In the genomic region with DNA sequence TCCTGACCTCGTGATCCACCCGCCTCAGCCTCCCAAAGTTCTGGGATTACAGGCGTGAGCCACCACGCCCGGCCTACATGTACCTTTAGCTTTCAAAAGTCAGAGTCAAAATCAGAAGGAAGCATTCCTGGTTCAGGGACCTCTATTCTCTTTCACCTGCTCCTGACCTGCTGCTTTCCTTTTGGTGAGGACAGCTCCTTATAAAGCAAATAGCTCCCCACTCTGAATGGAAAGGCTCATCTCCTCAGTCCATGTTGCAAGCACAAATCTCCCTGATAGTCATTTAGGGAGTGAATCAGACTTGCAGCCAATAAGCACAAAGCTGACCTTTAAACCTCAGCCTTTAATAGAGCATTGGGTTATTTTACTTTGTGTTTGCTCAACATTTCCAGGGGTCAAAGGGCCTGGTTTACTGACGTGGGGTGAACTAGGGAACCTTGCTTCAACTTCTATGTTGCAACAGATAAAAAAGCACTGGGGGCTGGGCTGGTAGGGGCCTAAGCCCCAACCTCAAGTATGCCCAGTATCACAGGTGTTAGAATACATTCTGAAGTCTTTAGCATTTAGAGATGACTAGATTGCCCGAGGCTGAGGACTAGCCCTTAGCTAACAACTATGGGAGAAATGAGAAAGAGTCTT, we compare ENCODE assay signal across 1 cellular context.
A peak's percentile ranks its signal among the peaks of the same experiment; 100 is the strongest.
TF ChIP-seq lines count a peak whose summit lies in the region.

No MANE protein-coding gene starts in this region.

TF ChIP-seq in HepG2, 621 proteins besides CTCF, POLR2A, EP300 and RAD21 (continued from another document and continues in another):
- TF ChIP-seq, protein P1, sequence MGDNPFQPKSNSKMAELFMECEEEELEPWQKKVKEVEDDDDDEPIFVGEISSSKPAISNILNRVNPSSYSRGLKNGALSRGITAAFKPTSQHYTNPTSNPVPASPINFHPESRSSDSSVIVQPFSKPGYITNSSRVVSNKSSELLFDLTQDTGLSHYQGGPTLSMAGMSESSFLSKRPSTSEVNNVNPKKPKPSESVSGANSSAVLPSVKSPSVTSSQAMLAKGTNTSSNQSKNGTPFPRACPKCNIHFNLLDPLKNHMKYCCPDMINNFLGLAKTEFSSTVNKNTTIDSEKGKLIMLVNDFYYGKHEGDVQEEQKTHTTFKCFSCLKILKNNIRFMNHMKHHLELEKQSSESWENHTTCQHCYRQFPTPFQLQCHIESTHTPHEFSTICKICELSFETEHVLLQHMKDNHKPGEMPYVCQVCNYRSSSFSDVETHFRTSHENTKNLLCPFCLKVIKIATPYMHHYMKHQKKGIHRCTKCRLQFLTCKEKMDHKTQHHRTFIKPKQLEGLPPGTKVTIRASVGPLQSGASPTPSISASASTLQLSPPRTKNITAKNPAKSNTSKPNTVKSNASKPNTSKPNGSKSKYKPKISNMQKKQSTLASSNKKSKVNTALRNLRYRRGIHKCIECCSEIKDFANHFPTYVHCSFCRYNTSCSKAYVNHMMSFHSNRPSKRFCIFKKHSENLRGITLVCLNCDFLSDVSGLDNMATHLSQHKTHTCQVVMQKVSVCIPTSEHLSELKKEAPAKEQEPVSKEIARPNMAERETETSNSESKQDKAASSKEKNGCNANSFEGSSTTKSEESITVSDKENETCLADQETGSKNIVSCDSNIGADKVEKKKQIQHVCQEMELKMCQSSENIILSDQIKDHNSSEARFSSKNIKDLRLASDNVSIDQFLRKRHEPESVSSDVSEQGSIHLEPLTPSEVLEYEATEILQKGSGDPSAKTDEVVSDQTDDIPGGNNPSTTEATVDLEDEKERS (CRISPR knock-in tag; IDR thresholded peaks at IDR 0.05): peak; percentile 75
- no peak; the same call in 1 of the 2 replicates for TF ChIP-seq ZNF569 (CRISPR knock-in tag; IDR thresholded peaks at IDR 0.05; ENCODE audit: borderline replicate concordance)
- TF ChIP-seq, protein P2, sequence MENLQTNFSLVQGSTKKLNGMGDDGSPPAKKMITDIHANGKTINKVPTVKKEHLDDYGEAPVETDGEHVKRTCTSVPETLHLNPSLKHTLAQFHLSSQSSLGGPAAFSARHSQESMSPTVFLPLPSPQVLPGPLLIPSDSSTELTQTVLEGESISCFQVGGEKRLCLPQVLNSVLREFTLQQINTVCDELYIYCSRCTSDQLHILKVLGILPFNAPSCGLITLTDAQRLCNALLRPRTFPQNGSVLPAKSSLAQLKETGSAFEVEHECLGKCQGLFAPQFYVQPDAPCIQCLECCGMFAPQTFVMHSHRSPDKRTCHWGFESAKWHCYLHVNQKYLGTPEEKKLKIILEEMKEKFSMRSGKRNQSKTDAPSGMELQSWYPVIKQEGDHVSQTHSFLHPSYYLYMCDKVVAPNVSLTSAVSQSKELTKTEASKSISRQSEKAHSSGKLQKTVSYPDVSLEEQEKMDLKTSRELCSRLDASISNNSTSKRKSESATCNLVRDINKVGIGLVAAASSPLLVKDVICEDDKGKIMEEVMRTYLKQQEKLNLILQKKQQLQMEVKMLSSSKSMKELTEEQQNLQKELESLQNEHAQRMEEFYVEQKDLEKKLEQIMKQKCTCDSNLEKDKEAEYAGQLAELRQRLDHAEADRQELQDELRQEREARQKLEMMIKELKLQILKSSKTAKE (CRISPR knock-in tag; IDR thresholded peaks at IDR 0.05; ENCODE audit: borderline replicate concordance): peak; percentile 41; the same call in 1 of the 2 replicates
- TF ChIP-seq, protein P3, sequence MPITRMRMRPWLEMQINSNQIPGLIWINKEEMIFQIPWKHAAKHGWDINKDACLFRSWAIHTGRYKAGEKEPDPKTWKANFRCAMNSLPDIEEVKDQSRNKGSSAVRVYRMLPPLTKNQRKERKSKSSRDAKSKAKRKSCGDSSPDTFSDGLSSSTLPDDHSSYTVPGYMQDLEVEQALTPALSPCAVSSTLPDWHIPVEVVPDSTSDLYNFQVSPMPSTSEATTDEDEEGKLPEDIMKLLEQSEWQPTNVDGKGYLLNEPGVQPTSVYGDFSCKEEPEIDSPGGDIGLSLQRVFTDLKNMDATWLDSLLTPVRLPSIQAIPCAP (CRISPR knock-in tag; IDR thresholded peaks at IDR 0.05; ENCODE audit: low read depth): no peak
- TF ChIP-seq ZBTB7A (CRISPR knock-in tag; IDR thresholded peaks at IDR 0.05): no peak
- TF ChIP-seq ZNF138 (CRISPR knock-in tag; IDR thresholded peaks at IDR 0.05; ENCODE audit: low read depth): no peak
- peak; percentile 92 for TF ChIP-seq FOXA3 (CRISPR knock-in tag; IDR thresholded peaks at IDR 0.05)
- no peak for TF ChIP-seq RBM39 (IDR thresholded peaks at IDR 0.05; ENCODE audit: low read depth, low read length, poor library complexity, severe bottlenecking)
- TF ChIP-seq, protein P4, sequence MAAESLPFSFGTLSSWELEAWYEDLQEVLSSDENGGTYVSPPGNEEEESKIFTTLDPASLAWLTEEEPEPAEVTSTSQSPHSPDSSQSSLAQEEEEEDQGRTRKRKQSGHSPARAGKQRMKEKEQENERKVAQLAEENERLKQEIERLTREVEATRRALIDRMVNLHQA (CRISPR knock-in tag; IDR thresholded peaks at IDR 0.05): no peak
- TF ChIP-seq ZNF552 (CRISPR knock-in tag; IDR thresholded peaks at IDR 0.05; ENCODE audit: borderline replicate concordance): no peak; the same call in 1 of the 2 replicates
- TF ChIP-seq, protein P5, sequence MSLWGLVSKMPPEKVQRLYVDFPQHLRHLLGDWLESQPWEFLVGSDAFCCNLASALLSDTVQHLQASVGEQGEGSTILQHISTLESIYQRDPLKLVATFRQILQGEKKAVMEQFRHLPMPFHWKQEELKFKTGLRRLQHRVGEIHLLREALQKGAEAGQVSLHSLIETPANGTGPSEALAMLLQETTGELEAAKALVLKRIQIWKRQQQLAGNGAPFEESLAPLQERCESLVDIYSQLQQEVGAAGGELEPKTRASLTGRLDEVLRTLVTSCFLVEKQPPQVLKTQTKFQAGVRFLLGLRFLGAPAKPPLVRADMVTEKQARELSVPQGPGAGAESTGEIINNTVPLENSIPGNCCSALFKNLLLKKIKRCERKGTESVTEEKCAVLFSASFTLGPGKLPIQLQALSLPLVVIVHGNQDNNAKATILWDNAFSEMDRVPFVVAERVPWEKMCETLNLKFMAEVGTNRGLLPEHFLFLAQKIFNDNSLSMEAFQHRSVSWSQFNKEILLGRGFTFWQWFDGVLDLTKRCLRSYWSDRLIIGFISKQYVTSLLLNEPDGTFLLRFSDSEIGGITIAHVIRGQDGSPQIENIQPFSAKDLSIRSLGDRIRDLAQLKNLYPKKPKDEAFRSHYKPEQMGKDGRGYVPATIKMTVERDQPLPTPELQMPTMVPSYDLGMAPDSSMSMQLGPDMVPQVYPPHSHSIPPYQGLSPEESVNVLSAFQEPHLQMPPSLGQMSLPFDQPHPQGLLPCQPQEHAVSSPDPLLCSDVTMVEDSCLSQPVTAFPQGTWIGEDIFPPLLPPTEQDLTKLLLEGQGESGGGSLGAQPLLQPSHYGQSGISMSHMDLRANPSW (CRISPR knock-in tag; IDR thresholded peaks at IDR 0.05; ENCODE audit: borderline replicate concordance): peak; percentile 96
- TF ChIP-seq CCAR2 (optimal IDR thresholded peaks at IDR 0.05; ENCODE audit: low read depth, low read length): peak; percentile 74
- no peak for TF ChIP-seq U2AF1 (optimal IDR thresholded peaks at IDR 0.05; ENCODE audit: low read depth, low read length)
- 0 out of 2 replicates have a peak, but pooled peaks have one; percentile 33 for TF ChIP-seq ZNF124 (CRISPR knock-in tag; IDR thresholded peaks at IDR 0.05)
- no peak for TF ChIP-seq ZNF570 (CRISPR knock-in tag; IDR thresholded peaks at IDR 0.05; ENCODE audit: borderline replicate concordance)
- TF ChIP-seq ZNF607 (CRISPR knock-in tag; IDR thresholded peaks at IDR 0.05; ENCODE audit: borderline replicate concordance): peak; percentile 75; the same call in 1 of the 2 replicates
- TF ChIP-seq MED8 (CRISPR knock-in tag; IDR thresholded peaks at IDR 0.05; ENCODE audit: insufficient replicate concordance): peak; percentile 58
- TF ChIP-seq, protein P6, sequence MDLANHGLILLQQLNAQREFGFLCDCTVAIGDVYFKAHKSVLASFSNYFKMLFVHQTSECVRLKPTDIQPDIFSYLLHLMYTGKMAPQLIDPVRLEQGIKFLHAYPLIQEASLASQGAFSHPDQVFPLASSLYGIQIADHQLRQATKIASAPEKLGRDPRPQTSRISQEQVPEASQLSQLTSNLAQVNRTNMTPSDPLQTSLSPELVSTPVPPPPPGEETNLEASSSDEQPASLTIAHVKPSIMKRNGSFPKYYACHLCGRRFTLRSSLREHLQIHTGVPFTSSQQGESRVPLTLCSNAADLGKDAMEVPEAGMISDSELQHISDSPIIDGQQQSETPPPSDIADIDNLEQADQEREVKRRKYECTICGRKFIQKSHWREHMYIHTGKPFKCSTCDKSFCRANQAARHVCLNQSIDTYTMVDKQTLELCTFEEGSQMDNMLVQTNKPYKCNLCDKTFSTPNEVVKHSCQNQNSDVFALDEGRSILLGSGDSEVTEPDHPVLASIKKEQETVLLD (CRISPR knock-in tag; IDR thresholded peaks at IDR 0.05; ENCODE audit: low read depth): no peak
- TF ChIP-seq AGO1 (IDR thresholded peaks at IDR 0.05; ENCODE audit: low read depth, low read length, poor library complexity, severe bottlenecking): no peak
- TF ChIP-seq, protein P7, sequence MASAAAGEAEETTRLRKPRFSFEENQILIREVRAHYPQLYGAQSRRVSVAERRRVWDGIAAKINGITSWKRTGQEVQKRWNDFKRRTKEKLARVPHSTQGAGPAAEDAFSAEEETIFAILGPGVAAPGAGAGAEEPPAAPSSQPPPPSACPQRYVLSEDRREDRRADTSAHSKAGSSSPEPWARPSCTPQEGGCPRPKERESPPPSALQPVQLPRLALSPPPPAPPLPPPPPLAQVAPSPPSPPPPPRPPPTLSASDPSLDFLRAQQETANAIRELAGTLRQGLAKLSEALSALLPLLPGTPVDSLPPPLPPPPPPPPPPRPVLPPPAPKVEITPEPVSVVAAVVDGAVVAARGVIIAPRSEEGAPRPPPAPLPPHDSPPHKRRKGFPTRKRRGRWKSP (CRISPR knock-in tag; IDR thresholded peaks at IDR 0.05): peak; percentile 84; the same call in 1 of the 2 replicates
- TF ChIP-seq SMARCE1 (IDR thresholded peaks at IDR 0.05; ENCODE audit: borderline replicate concordance): no peak
- no peak for TF ChIP-seq ZNF841 (CRISPR knock-in tag; IDR thresholded peaks at IDR 0.05; ENCODE audit: borderline replicate concordance)
- no peak for TF ChIP-seq NBN (conservative IDR thresholded peaks at IDR 0.05)
- TF ChIP-seq, protein P8, sequence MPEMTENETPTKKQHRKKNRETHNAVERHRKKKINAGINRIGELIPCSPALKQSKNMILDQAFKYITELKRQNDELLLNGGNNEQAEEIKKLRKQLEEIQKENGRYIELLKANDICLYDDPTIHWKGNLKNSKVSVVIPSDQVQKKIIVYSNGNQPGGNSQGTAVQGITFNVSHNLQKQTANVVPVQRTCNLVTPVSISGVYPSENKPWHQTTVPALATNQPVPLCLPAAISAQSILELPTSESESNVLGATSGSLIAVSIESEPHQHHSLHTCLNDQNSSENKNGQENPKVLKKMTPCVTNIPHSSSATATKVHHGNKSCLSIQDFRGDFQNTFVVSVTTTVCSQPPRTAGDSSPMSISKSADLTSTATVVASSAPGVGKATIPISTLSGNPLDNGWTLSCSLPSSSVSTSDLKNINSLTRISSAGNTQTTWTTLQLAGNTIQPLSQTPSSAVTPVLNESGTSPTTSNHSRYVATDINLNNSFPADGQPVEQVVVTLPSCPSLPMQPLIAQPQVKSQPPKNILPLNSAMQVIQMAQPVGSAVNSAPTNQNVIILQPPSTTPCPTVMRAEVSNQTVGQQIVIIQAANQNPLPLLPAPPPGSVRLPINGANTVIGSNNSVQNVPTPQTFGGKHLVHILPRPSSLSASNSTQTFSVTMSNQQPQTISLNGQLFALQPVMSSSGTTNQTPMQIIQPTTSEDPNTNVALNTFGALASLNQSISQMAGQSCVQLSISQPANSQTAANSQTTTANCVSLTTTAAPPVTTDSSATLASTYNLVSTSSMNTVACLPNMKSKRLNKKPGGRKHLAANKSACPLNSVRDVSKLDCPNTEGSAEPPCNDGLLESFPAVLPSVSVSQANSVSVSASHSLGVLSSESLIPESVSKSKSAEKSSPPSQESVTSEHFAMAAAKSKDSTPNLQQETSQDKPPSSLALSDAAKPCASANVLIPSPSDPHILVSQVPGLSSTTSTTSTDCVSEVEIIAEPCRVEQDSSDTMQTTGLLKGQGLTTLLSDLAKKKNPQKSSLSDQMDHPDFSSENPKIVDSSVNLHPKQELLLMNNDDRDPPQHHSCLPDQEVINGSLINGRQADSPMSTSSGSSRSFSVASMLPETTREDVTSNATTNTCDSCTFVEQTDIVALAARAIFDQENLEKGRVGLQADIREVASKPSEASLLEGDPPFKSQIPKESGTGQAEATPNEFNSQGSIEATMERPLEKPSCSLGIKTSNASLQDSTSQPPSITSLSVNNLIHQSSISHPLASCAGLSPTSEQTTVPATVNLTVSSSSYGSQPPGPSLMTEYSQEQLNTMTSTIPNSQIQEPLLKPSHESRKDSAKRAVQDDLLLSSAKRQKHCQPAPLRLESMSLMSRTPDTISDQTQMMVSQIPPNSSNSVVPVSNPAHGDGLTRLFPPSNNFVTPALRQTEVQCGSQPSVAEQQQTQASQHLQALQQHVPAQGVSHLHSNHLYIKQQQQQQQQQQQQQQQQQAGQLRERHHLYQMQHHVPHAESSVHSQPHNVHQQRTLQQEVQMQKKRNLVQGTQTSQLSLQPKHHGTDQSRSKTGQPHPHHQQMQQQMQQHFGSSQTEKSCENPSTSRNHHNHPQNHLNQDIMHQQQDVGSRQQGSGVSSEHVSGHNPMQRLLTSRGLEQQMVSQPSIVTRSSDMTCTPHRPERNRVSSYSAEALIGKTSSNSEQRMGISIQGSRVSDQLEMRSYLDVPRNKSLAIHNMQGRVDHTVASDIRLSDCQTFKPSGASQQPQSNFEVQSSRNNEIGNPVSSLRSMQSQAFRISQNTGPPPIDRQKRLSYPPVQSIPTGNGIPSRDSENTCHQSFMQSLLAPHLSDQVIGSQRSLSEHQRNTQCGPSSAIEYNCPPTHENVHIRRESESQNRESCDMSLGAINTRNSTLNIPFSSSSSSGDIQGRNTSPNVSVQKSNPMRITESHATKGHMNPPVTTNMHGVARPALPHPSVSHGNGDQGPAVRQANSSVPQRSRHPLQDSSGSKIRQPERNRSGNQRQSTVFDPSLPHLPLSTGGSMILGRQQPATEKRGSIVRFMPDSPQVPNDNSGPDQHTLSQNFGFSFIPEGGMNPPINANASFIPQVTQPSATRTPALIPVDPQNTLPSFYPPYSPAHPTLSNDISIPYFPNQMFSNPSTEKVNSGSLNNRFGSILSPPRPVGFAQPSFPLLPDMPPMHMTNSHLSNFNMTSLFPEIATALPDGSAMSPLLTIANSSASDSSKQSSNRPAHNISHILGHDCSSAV (CRISPR knock-in tag; IDR thresholded peaks at IDR 0.05; ENCODE audit: borderline replicate concordance): no peak
- TF ChIP-seq, protein P9, sequence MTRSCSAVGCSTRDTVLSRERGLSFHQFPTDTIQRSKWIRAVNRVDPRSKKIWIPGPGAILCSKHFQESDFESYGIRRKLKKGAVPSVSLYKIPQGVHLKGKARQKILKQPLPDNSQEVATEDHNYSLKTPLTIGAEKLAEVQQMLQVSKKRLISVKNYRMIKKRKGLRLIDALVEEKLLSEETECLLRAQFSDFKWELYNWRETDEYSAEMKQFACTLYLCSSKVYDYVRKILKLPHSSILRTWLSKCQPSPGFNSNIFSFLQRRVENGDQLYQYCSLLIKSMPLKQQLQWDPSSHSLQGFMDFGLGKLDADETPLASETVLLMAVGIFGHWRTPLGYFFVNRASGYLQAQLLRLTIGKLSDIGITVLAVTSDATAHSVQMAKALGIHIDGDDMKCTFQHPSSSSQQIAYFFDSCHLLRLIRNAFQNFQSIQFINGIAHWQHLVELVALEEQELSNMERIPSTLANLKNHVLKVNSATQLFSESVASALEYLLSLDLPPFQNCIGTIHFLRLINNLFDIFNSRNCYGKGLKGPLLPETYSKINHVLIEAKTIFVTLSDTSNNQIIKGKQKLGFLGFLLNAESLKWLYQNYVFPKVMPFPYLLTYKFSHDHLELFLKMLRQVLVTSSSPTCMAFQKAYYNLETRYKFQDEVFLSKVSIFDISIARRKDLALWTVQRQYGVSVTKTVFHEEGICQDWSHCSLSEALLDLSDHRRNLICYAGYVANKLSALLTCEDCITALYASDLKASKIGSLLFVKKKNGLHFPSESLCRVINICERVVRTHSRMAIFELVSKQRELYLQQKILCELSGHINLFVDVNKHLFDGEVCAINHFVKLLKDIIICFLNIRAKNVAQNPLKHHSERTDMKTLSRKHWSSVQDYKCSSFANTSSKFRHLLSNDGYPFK (CRISPR knock-in tag; IDR thresholded peaks at IDR 0.05; ENCODE audit: borderline replicate concordance): no peak
